ENCODE assay signal across 8 cellular contexts in genomic region chr15:52653451-52653964, GRCh38. TPM values are rescaled to one million over a fixed set of nuclear protein-coding genes. Genes with fewer than 3 reads are reported as not detected.
DNase-seq lines count a peak whose midpoint lies in the region; ATAC-seq and TF ChIP-seq lines count a peak whose summit lies in the region.

No MANE protein-coding gene starts in this region.

- H3K4me3 Mint-ChIP-seq in HFFc6 (peak overlapping the region; percentile 67), CD14-positive monocyte (no peak overlapping the region)
- H3K4me3 Mint-ChIP-seq in activated CD8-positive, alpha-beta T cell treated with anti-CD3 and anti-CD28 coated beads, Interleukin-2, amount 10 ng/mL, durations not matched to agents 7 days and 5 days = no peak overlapping the region

- H3K9me3 Mint-ChIP-seq in HFFc6 (no peaks in the 10 kb centered on the region), CD14-positive monocyte (no peaks in the 10 kb centered on the region)
- no peaks in the 10 kb centered on the region for H3K9me3 Mint-ChIP-seq in activated CD8-positive, alpha-beta T cell treated with anti-CD3 and anti-CD28 coated beads, Interleukin-2, amount 10 ng/mL, durations not matched to agents 7 days and 5 days (ENCODE audit: insufficient read depth)

- H3K4me1 Mint-ChIP-seq in HFFc6 (ENCODE audit: low read depth) (peaks cover 68% of the 10 kb centered on the region), CD14-positive monocyte (peaks cover 3% of the 10 kb centered on the region)
- peaks cover 9% of the 10 kb centered on the region for H3K4me1 Mint-ChIP-seq in activated CD8-positive, alpha-beta T cell treated with anti-CD3 and anti-CD28 coated beads, Interleukin-2, amount 10 ng/mL, durations not matched to agents 7 days and 5 days (ENCODE audit: low read depth)

- H3K27ac Mint-ChIP-seq in HFFc6 (peak overlapping the region; percentile 97), CD14-positive monocyte (no peak overlapping the region)
- no peak overlapping the region for H3K27ac Mint-ChIP-seq in activated CD8-positive, alpha-beta T cell treated with anti-CD3 and anti-CD28 coated beads, Interleukin-2, amount 10 ng/mL, durations not matched to agents 7 days and 5 days

- TF ChIP-seq POLR2A in stomach (IDR thresholded peaks at IDR 0.05) = no peak

- no peak for ATAC-seq in activated CD8-positive, alpha-beta T cell treated with anti-CD3 and anti-CD28 coated beads, Interleukin-2, amount 10 ng/mL, durations not matched to agents 7 days and 5 days
- ATAC-seq in GM19035 (IDR thresholded peaks at IDR 0.05; ENCODE audit: unreplicated experiment) = no peak

- H3K36me3 Mint-ChIP-seq in HFFc6 (ENCODE audit: low read depth) = peaks cover 21% of the 10 kb centered on the region
- peaks cover 24% of the 10 kb centered on the region for H3K36me3 Mint-ChIP-seq in activated CD8-positive, alpha-beta T cell treated with anti-CD3 and anti-CD28 coated beads, Interleukin-2, amount 10 ng/mL, durations not matched to agents 7 days and 5 days (ENCODE audit: low read depth)
- H3K36me3 Mint-ChIP-seq in CD14-positive monocyte = peaks cover 35 to 36% of the 10 kb centered on the region in 2 donors

- peaks cover 15 to 81% (median 55%) of the 10 kb centered on the region in 4 donors for H3K4me1 ChIP-seq in stomach

- CTCF ChIA-PET in activated CD8-positive, alpha-beta T cell treated with anti-CD3 and anti-CD28 coated beads, Interleukin-2, amount 10 ng/mL, durations not matched to agents 7 days and 5 days (lab: Charles Lee) = interaction anchor here (2.2 kb wide), 1 partner anchor 17 kb away, joined by 7 read pairs; no protein-coding TSS in a partner anchor

- H3K27ac ChIP-seq in stomach = peak overlapping the region in 4 of 5 donors; percentile 16 to 76 (median 64)

- TF ChIP-seq CTCF in HFFc6 (IDR thresholded peaks at IDR 0.05) (no peak), WI38 (IDR thresholded peaks at IDR 0.05; ENCODE audit: low read depth, low read length) (no peak), stomach (IDR thresholded peaks at IDR 0.05) (no peak), CD14-positive monocyte (IDR thresholded peaks at IDR 0.05) (no peak)

- H3K36me3 ChIP-seq in stomach = peaks cover 0 to 39% (median 16%) of the 10 kb centered on the region in 4 donors

- POLR2A ChIA-PET in activated CD8-positive, alpha-beta T cell treated with anti-CD3 and anti-CD28 coated beads, Interleukin-2, amount 10 ng/mL, durations not matched to agents 7 days and 5 days (lab: Charles Lee) = no interaction called here

- H3K27me3 Mint-ChIP-seq in HFFc6 (ENCODE audit: insufficient read depth) = no peaks in the 10 kb centered on the region
- H3K27me3 Mint-ChIP-seq in activated CD8-positive, alpha-beta T cell treated with anti-CD3 and anti-CD28 coated beads, Interleukin-2, amount 10 ng/mL, durations not matched to agents 7 days and 5 days (ENCODE audit: low read depth) = no peaks in the 10 kb centered on the region
- H3K27me3 Mint-ChIP-seq in CD14-positive monocyte (ENCODE audit: low read depth in 3 of 3) = no peaks in the 10 kb centered on the region

- no peaks in the 10 kb centered on the region for H3K27me3 ChIP-seq in stomach

- intact Hi-C loops in stomach (cut with DNase I; ENCODE audit: low total_unique reads) (no loop called here), CD14-positive monocyte (cut with micrococcal nuclease) (no loop called here)

- no peak for TF ChIP-seq EP300 in stomach (IDR thresholded peaks at IDR 0.05)

- WGBS in stomach, 5 donors = 57 to 64% (median 59%) methylated on average over 4 of the region's 4 CpGs

- no peaks in the 10 kb centered on the region for H3K9me3 ChIP-seq in stomach

- 0 out of 2 replicates have a peak overlapping the region, but pooled peaks have one; percentile 17 for H3K4me3 ChIP-seq in WI38 (ENCODE audit: low read depth, low read length)
- H3K4me3 ChIP-seq in stomach = no peak overlapping the region

- DNase-seq in HFFc6 (peak; percentile 90), hepatic stellate cell (ENCODE audit: low spot score) (peak; percentile 23), stomach (no peak), CD14-positive monocyte (ENCODE audit: low spot score) (no peak), AML-193 (lab: John Stamatoyannopoulos, UW) (no peak)
- DNase-seq in activated CD8-positive, alpha-beta T cell treated with anti-CD3 and anti-CD28 coated beads, Interleukin-2, amount 10 ng/mL, durations not matched to agents 7 days and 5 days = no peak

RNA-seq across cellular contexts. Expression of gene ATOSA, which starts 25.7 kb away (rescaled TPM):
- 10 to 100 TPM; 17.3 to 28.2 (median 22.0) TPM for total RNA-seq in HFFc6 (2021; fragmentation: NEBNext Ultra II Directional; extraction: Animal tissue kit (Norgen Biotek cat#: 25700))
- total RNA-seq in stomach = 100 to 1,000 TPM in 2 of 5 donors, 10 to 100 TPM in 3; 46.1 to 206 (median 93.5) TPM
- polyA plus RNA-seq in stomach (10 to 100 TPM; 19.4 to 31.4 (median 23.7) TPM), CD14-positive monocyte (1 to 10 TPM; 2.1 to 3.5 TPM)
- 10 to 100 TPM; 29.2 to 30.5 TPM for total RNA-seq in activated CD8-positive, alpha-beta T cell treated with anti-CD3 and anti-CD28 coated beads, Interleukin-2, amount 10 ng/mL, durations not matched to agents 7 days and 5 days

Comparison
In these comparisons a context has a peak if more than half of its experiments do, and no peak if none do; other contexts are left out.
1. DNase-seq: peak in HFFc6 (single experiment) and hepatic stellate cell (single experiment); none in stomach (single experiment), activated CD8-positive, alpha-beta T cell treated with anti-CD3 and anti-CD28 coated beads, Interleukin-2, amount 10 ng/mL, durations not matched to agents 7 days and 5 days (single experiment), CD14-positive monocyte (single experiment) and AML-193 (0 of 2).